Comparison of ENCODE assay signal across 16 cellular contexts in the genomic region with DNA sequence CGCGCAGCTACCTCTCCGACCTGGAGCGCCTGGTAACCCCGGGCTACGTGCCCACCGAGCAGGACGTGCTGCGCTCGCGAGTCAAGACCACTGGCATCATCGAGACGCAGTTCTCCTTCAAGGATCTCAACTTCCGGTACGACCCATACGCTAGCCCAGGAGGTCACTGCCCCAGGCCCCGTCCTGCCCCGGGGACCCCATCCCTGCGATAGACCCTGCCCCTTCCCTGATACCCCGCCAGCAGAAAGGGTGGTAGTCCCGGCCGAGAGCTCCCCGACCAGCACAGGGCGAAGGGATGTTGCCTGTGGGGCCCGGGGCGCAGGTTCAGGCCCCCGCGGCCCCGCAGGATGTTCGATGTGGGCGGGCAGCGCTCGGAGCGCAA. TPM values are rescaled to one million over a fixed set of nuclear protein-coding genes. Genes with fewer than 3 reads are reported as not detected.
DNase-seq lines count a peak whose midpoint lies in the region; ATAC-seq lines count a peak whose summit lies in the region.
"Had no signal": no experiment of that assay in that cellular context is flagged by ENCODE, and none has a peak within 500 bp of the region (broad histone marks: within the 10 kb centered on the region; RNA-seq: fewer than 3 reads in every experiment).

No MANE protein-coding gene starts in this region.

- H3K4me3 ChIP-seq in BLaER1, result peak overlapping the region; percentile 28; the same call in 1 of the 2 replicates
- H3K4me3 ChIP-seq: HAP-1 had no signal

- no peaks in the 10 kb centered on the region for H3K36me3 ChIP-seq in BLaER1
- H3K36me3 ChIP-seq: HAP-1 had no signal

- CTCF ChIA-PET in activated CD4-positive, alpha-beta T cell treated with anti-CD3 and anti-CD28 coated beads, Interleukin-2, amount 10 ng/mL, durations not matched to agents 7 days and 5 days (lab: Charles Lee), result interaction anchor here (0.8 to 5.2 kb wide), 19 partner anchors 10 to 154 kb away, joined by 3 to 175 read pairs (median 6); a partner anchor contains a TSS
- CTCF ChIA-PET in T-cell (lab: Charles Lee), result interaction anchor here (1.2 to 3.9 kb wide), 6 partner anchors 31 to 53 kb away, joined by 4 to 60 read pairs (median 10); no protein-coding TSS in a partner anchor

- no peak overlapping the region for H3K27ac ChIP-seq in BLaER1
- H3K27ac ChIP-seq: HL-60 had no signal

- H3K27ac Mint-ChIP-seq in activated CD4-positive, alpha-beta T cell treated with anti-CD3 and anti-CD28 coated beads, Interleukin-2, amount 10 ng/mL, durations not matched to agents 7 days and 5 days, result peak overlapping the region; percentile 46
- H3K27ac Mint-ChIP-seq in T-cell, result no peak overlapping the region
- peak overlapping the region in 3 of 10 donors; percentile 48 to 83 (median 69) for H3K27ac Mint-ChIP-seq in naive thymus-derived CD8-positive, alpha-beta T cell

- DNase-seq in activated CD4-positive, alpha-beta T cell treated with anti-CD3 and anti-CD28 coated beads, Interleukin-2, amount 10 ng/mL, durations not matched to agents 7 days and 5 days, result no peak
- no peak for DNase-seq in activated CD4-positive, alpha-beta T cell treated with anti-CD3 and anti-CD28 coated beads, Interleukin-2, amount 50 U/mL, for 1 hour
- DNase-seq in T-cell (peak in 2 of 34 experiments; percentile 11 to 21), T-helper 9 cell (no peak)
- DNase-seq in naive thymus-derived CD8-positive, alpha-beta T cell, result peak in 1 of 10 donors; percentile 60
- no peak for DNase-seq in stimulated activated CD4-positive, alpha-beta T cell treated with anti-CD3 and anti-CD28 coated beads, Interleukin-1b, Interleukin-23, amount 100 ng/mL, for 48 hours
- DNase-seq: NCI-H187 treated with DMSO at 0.1 percent for 48 hours, NCI-H446 treated with DMSO at 0.1 percent for 48 hours, SHP77 treated with DMSO at 0.1 percent for 48 hours had no signal

- POLR2A ChIA-PET in activated CD4-positive, alpha-beta T cell treated with anti-CD3 and anti-CD28 coated beads, Interleukin-2, amount 10 ng/mL, durations not matched to agents 7 days and 5 days (lab: Charles Lee), result no interaction called here
- POLR2A ChIA-PET in T-cell (lab: Charles Lee), result no interaction called here
- POLR2A ChIA-PET in naive thymus-derived CD8-positive, alpha-beta T cell (lab: Charles Lee), result interaction anchor here (0.5 to 5.5 kb wide), 8 partner anchors 11 to 131 kb away, joined by 3 to 48 read pairs (median 6); a partner anchor contains a TSS

- H3K36me3 Mint-ChIP-seq in activated CD4-positive, alpha-beta T cell treated with anti-CD3 and anti-CD28 coated beads, Interleukin-2, amount 10 ng/mL, durations not matched to agents 7 days and 5 days (ENCODE audit: low read depth), result no peaks in the 10 kb centered on the region
- H3K36me3 Mint-ChIP-seq in T-cell, result no peaks in the 10 kb centered on the region
- H3K36me3 Mint-ChIP-seq in naive thymus-derived CD8-positive, alpha-beta T cell, result no peaks in the 10 kb centered on the region

- H3K4me1 Mint-ChIP-seq in activated CD4-positive, alpha-beta T cell treated with anti-CD3 and anti-CD28 coated beads, Interleukin-2, amount 10 ng/mL, durations not matched to agents 7 days and 5 days, result peaks cover 9% of the 10 kb centered on the region
- peaks cover 4 to 14% (median 12%) of the 10 kb centered on the region in 3 donors for H3K4me1 Mint-ChIP-seq in T-cell
- peaks cover 4 to 15% (median 11%) of the 10 kb centered on the region in 4 donors for H3K4me1 Mint-ChIP-seq in naive thymus-derived CD8-positive, alpha-beta T cell

- no peak overlapping the region for H3K4me3 Mint-ChIP-seq in activated CD4-positive, alpha-beta T cell treated with anti-CD3 and anti-CD28 coated beads, Interleukin-2, amount 10 ng/mL, durations not matched to agents 7 days and 5 days
- peak overlapping the region; percentile 13 to 64 (median 17) for H3K4me3 Mint-ChIP-seq in T-cell
- peak overlapping the region in 7 of 10 donors; percentile 15 to 74 (median 44) for H3K4me3 Mint-ChIP-seq in naive thymus-derived CD8-positive, alpha-beta T cell

- peaks cover 16% of the 10 kb centered on the region for H3K27me3 Mint-ChIP-seq in activated CD4-positive, alpha-beta T cell treated with anti-CD3 and anti-CD28 coated beads, Interleukin-2, amount 10 ng/mL, durations not matched to agents 7 days and 5 days
- H3K27me3 Mint-ChIP-seq in T-cell, result peaks cover 7 to 13% of the 10 kb centered on the region in 2 donors
- H3K27me3 Mint-ChIP-seq in naive thymus-derived CD8-positive, alpha-beta T cell, result peaks cover 0 to 17% (median 5%) of the 10 kb centered on the region in 5 donors

- peaks cover 36% of the 10 kb centered on the region for H3K4me1 ChIP-seq in BLaER1

- peak overlapping the region; percentile 77 for H3K4me2 ChIP-seq in BLaER1

- H3K9ac ChIP-seq in BLaER1, result no peak overlapping the region; the same call in 1 of the 2 replicates

- H4K20me1 ChIP-seq in BLaER1, result peaks cover 20% of the 10 kb centered on the region; the same call in 1 of the 2 replicates

- peak in 1 of 4 experiments; percentile 7 for ATAC-seq in T-cell (replicated peaks in 1 of 4)
- no peak for ATAC-seq in naive thymus-derived CD8-positive, alpha-beta T cell

- H3K27me3 ChIP-seq in BLaER1, result peaks cover 37% of the 10 kb centered on the region

- H3K9me3 ChIP-seq in BLaER1, result no peaks in the 10 kb centered on the region
- H3K9me3 ChIP-seq: Caco-2, HAP-1 had no signal

- no peaks in the 10 kb centered on the region for H3K9me3 Mint-ChIP-seq in activated CD4-positive, alpha-beta T cell treated with anti-CD3 and anti-CD28 coated beads, Interleukin-2, amount 10 ng/mL, durations not matched to agents 7 days and 5 days
- no peaks in the 10 kb centered on the region for H3K9me3 Mint-ChIP-seq in T-cell
- H3K9me3 Mint-ChIP-seq in naive thymus-derived CD8-positive, alpha-beta T cell, result no peaks in the 10 kb centered on the region

RNA-seq across cellular contexts. Expression of a gene that starts 2.3 kb away (rescaled TPM):
- not detected for total RNA-seq in activated CD4-positive, alpha-beta T cell treated with anti-CD3 and anti-CD28 coated beads, Interleukin-2, amount 10 ng/mL, durations not matched to agents 7 days and 5 days
- total RNA-seq in T-cell, result under 1 TPM in 1 of 5 donors, not detected in 4; 0.28 TPM
- total RNA-seq in naive thymus-derived CD8-positive, alpha-beta T cell, result not detected
- not detected for polyA plus RNA-seq in naive thymus-derived CD8-positive, alpha-beta T cell
- total RNA-seq: A673, LHCN-M2, RPMI7951 had no signal

RNA-seq across cellular contexts. Expression of a gene that starts 11.3 kb away (rescaled TPM):
- not detected for total RNA-seq in activated CD4-positive, alpha-beta T cell treated with anti-CD3 and anti-CD28 coated beads, Interleukin-2, amount 10 ng/mL, durations not matched to agents 7 days and 5 days
- total RNA-seq in T-cell, result under 1 TPM in 4 of 5 donors, not detected in 1; 0.29 to 0.98 (median 0.44) TPM
- total RNA-seq in naive thymus-derived CD8-positive, alpha-beta T cell, result not detected
- polyA plus RNA-seq in naive thymus-derived CD8-positive, alpha-beta T cell, result not detected
- total RNA-seq: A673, RPMI7951 had no signal

RNA-seq across cellular contexts. Expression of a gene that starts 38.6 kb away (rescaled TPM):
- not detected for total RNA-seq in activated CD4-positive, alpha-beta T cell treated with anti-CD3 and anti-CD28 coated beads, Interleukin-2, amount 10 ng/mL, durations not matched to agents 7 days and 5 days
- under 1 TPM in 4 of 5 donors, not detected in 1; 0.32 to 0.46 (median 0.36) TPM for total RNA-seq in T-cell
- total RNA-seq in naive thymus-derived CD8-positive, alpha-beta T cell, result not detected
- polyA plus RNA-seq in naive thymus-derived CD8-positive, alpha-beta T cell, result not detected

RNA-seq across cellular contexts. Expression of a gene that starts 42.3 kb away (rescaled TPM):
- total RNA-seq in activated CD4-positive, alpha-beta T cell treated with anti-CD3 and anti-CD28 coated beads, Interleukin-2, amount 10 ng/mL, durations not matched to agents 7 days and 5 days, result 100 to 1,000 TPM; 489 to 524 TPM
- total RNA-seq in T-cell, result 100 to 1,000 TPM; 257 to 313 (median 287) TPM
- total RNA-seq in naive thymus-derived CD8-positive, alpha-beta T cell, result 100 to 1,000 TPM; 253 to 258 TPM
- 100 to 1,000 TPM; 405 to 534 (median 417) TPM for polyA plus RNA-seq in naive thymus-derived CD8-positive, alpha-beta T cell
